ENCODE assay signal across 11 cellular contexts in the genomic region with DNA sequence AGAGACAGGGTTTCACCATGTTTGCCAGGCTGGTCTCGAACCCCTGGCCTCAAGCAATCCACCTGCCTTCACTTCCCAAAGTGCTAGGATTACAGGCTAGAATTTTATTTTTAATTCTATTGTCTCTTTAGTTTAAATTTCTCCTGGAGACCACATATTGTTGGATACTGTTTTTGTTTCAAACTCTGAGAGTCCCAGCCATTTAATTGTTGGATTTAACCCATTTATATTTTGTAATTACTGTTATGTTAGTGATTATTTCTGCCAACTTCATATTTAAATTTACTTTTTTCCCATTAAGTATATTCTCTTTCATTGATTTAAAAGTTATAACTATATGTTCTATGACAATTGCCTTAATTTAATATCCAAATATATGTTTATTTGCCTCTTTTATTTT.
"Had no signal": no experiment of that assay in that cellular context is flagged by ENCODE, and none has a peak within 500 bp of the region (broad histone marks: within the 10 kb centered on the region; RNA-seq: fewer than 3 reads in every experiment).

No MANE protein-coding gene starts in this region.

- FAIRE-seq: H1, H54 had no signal

- H3K4me3 ChIP-seq: GM23248, GM23338, HAP-1 had no signal

- H3K4me1 ChIP-seq: HAP-1 had no signal

- H3K36me3 ChIP-seq: HAP-1 had no signal

- ATAC-seq: GM23338, HCT116 had no signal

- DNase-seq: GM23248, GOT3, H7, H9, HCEC 1CT, HFFc6 had no signal

- H3K27ac ChIP-seq: GM23248 had no signal

- H3K9ac ChIP-seq: GM23248 had no signal

- H2AFZ ChIP-seq: GM23248, GM23338 had no signal

- H3K9me3 ChIP-seq: HAP-1 had no signal

- H3K4me2 ChIP-seq: GM23338 had no signal
